In the genomic region with DNA sequence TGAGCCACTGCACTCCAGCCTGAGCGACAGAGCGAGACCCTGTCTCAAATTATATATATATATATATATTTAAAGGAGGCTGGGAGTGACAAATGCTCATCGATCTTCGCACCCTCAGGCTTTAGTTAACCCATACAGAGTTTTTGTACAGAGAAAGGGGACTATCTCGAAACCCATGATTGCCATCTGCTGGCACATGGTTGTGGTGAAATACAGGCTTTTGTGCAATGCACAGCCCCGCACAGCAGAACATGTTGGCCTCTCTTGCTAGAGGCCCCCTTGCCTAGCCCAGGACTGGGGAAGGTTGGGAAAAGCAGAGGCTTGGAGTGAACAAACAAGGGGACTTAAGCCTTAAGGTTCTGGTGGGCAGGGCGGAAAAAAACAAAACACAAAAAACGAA, we compare ENCODE assay signal across 8 cellular contexts. TPM values are rescaled to one million over a fixed set of nuclear protein-coding genes. Genes with fewer than 3 reads are reported as not detected.
A peak's percentile ranks its signal among the peaks of the same experiment; 100 is the strongest.
DNase-seq lines count a peak whose midpoint lies in the region; ATAC-seq lines count a peak whose summit lies in the region.

No MANE protein-coding gene starts in this region.

- no peaks in the 10 kb centered on the region for H3K27me3 Mint-ChIP-seq in activated T-helper 17 cell treated with anti-CD3 and anti-CD28 coated beads, Interleukin-2, amount 50 U/mL, for 72 hours

- H3K27ac Mint-ChIP-seq in activated T-helper 17 cell treated with anti-CD3 and anti-CD28 coated beads, Interleukin-2, amount 50 U/mL, for 72 hours: no peak overlapping the region

- H3K9me3 Mint-ChIP-seq in activated T-helper 17 cell treated with anti-CD3 and anti-CD28 coated beads, Interleukin-2, amount 50 U/mL, for 72 hours: no peaks in the 10 kb centered on the region

- intact Hi-C loops in left colon (cut with DNase I, micrococcal nuclease): no loop called here
- intact Hi-C loops in sciatic nerve (cut with DNase I): no loop called here

- in situ Hi-C loops in KBM-7 (cut with MboI; ENCODE audit: low pct_unique_long_range_greater_than_20kb, low sequenced_read_pairs): no loop called here

- H3K4me1 Mint-ChIP-seq in activated T-helper 17 cell treated with anti-CD3 and anti-CD28 coated beads, Interleukin-2, amount 50 U/mL, for 72 hours: peaks cover 3% of the 10 kb centered on the region

- DNase-seq in NCI-H1092 treated with DMSO at 0.1 percent for 48 hours (lab: John Stamatoyannopoulos, UW) (peak; percentile 18), NCI-H1092 (lab: John Stamatoyannopoulos, UW) (no peak), KBM-7 (peak; percentile 41), SKM-1 treated with dmso at 0.1 percent for 144 hours (lab: John Stamatoyannopoulos, UW; ENCODE audit: unreplicated experiment) (peak; percentile 53), left colon (no peak), cortex of kidney (lab: John Stamatoyannopoulos, UW) (no peak), sciatic nerve (ENCODE audit: low spot score) (no peak)

- no peak overlapping the region for H3K4me3 Mint-ChIP-seq in activated T-helper 17 cell treated with anti-CD3 and anti-CD28 coated beads, Interleukin-2, amount 50 U/mL, for 72 hours

- ATAC-seq in left colon (peak; percentile 45), sciatic nerve (no peak)
- no peak for ATAC-seq in activated T-helper 17 cell treated with anti-CD3 and anti-CD28 coated beads, Interleukin-2, amount 50 U/mL, for 72 hours (replicated peaks)

- H3K36me3 Mint-ChIP-seq in activated T-helper 17 cell treated with anti-CD3 and anti-CD28 coated beads, Interleukin-2, amount 50 U/mL, for 72 hours (ENCODE audit: low read depth): no peaks in the 10 kb centered on the region

RNA-seq across cellular contexts. Expression of a gene that starts 3.6 kb away (rescaled TPM):
- not detected for total RNA-seq in left colon
- not detected for total RNA-seq in activated T-helper 17 cell treated with anti-CD3 and anti-CD28 coated beads, Interleukin-2, amount 50 U/mL, for 72 hours
- 0.53 TPM for total RNA-seq in sciatic nerve

RNA-seq across cellular contexts. Expression of a gene that starts 29.5 kb away (rescaled TPM):
- total RNA-seq in left colon (10 to 100 TPM in 1 of 2 donors, 1 to 10 TPM in 1; 5.0 to 15.8 TPM), sciatic nerve (47.0 TPM)
- total RNA-seq in activated T-helper 17 cell treated with anti-CD3 and anti-CD28 coated beads, Interleukin-2, amount 50 U/mL, for 72 hours: under 1 TPM in 1 of 2 donors, not detected in 1; 0.21 TPM

RNA-seq across cellular contexts. Expression of a gene that starts 59.5 kb away (rescaled TPM):
- 10 to 100 TPM; 17.9 to 20.2 TPM for total RNA-seq in left colon
- 10 to 100 TPM; 16.1 to 17.5 TPM for total RNA-seq in activated T-helper 17 cell treated with anti-CD3 and anti-CD28 coated beads, Interleukin-2, amount 50 U/mL, for 72 hours
- 55.5 TPM for total RNA-seq in sciatic nerve

Comparison
In these comparisons a context has a peak if more than half of its experiments do, and no peak if none do; other contexts are left out.
1. DNase-seq: peak in NCI-H1092 treated with DMSO at 0.1 percent for 48 hours (single experiment), KBM-7 (single experiment) and SKM-1 treated with dmso at 0.1 percent for 144 hours (single experiment); none in NCI-H1092 (single experiment), left colon (0 of 2), cortex of kidney (single experiment) and sciatic nerve (single experiment).
2. RNA of a gene that starts 29.5 kb away (total RNA-seq): 47.0 TPM in sciatic nerve (single experiment) and 5.0 to 15.8 TPM in left colon; 0.21 TPM in activated T-helper 17 cell treated with anti-CD3 and anti-CD28 coated beads, Interleukin-2, amount 50 U/mL, for 72 hours; every median in the first group is over 4 times any median in the second.